ENCODE assay signal across 8 cellular contexts in the genomic region with DNA sequence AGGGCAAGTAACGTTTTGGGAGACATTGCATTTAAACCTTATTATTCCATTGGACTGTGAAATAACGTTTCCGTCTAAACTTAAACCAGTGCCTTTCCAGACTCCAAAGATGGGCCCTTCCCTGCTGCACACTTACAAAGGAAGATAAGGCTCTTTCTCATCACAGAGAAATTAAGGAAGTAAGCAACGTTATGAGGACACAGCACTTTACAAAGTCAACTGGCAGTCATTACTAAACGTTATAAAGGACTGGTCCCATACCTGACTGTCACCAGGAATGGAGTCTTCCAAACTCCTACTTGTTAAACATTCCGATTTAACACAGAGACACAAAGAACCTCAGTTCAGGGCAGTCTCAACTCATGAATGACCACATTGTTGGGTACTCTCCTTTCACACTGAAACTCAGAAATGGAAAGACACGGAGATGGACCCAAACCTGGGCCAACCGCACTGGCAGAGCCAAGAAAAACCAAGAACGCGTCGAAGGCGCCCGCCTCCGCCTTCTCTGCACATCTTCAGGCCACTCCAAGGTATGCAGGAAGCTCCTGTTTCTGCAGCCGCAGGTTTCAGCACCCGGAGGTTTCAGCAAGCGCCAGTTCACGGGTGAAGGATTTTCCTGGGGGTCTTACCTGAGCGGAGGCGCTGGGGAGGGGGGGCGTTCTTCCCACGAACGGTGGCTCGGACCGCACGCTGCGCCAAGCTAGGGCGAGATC. TPM values are rescaled to one million over a fixed set of nuclear protein-coding genes. Genes with fewer than 3 reads are reported as not detected.
DNase-seq lines count a peak whose midpoint lies in the region; ATAC-seq and TF ChIP-seq lines count a peak whose summit lies in the region.

No MANE protein-coding gene starts in this region.

- H4K20me1 ChIP-seq in BLaER1, result peaks cover 22% of the 10 kb centered on the region

- H3K4me1 ChIP-seq in BLaER1 (peaks cover 32% of the 10 kb centered on the region), stomach (peaks cover 0 to 52% (median 37%) of the 10 kb centered on the region in 4 donors)

- H3K27ac ChIP-seq in BLaER1 (peak overlapping the region; percentile 68), layer of hippocampus (ENCODE audit: low read depth, low read length) (peak overlapping the region; percentile 87), stomach (peak overlapping the region; percentile 84 to 96 (median 95))

- ATAC-seq in GM18907 (IDR thresholded peaks at IDR 0.05; ENCODE audit: unreplicated experiment) (peak; percentile 17), HG03135 (IDR thresholded peaks at IDR 0.05; ENCODE audit: unreplicated experiment) (peak; percentile 9)

- peak overlapping the region; percentile 83 for H3K9ac ChIP-seq in BLaER1

- TF ChIP-seq EP300 in stomach (IDR thresholded peaks at IDR 0.05), result no peak

- H3K4me2 ChIP-seq in BLaER1, result peak overlapping the region; percentile 89

- peak; percentile 35 for DNase-seq in RPMI7951 (ENCODE audit: low read depth)
- peak; percentile 59 for DNase-seq in cerebellar cortex (ENCODE audit: low spot score)
- no peak for DNase-seq in stomach
- DNase-seq in mesenteric fat pad (ENCODE audit: low spot score), result no peak

- no peak for TF ChIP-seq CTCF in stomach (IDR thresholded peaks at IDR 0.05)

- H3K9me3 ChIP-seq in BLaER1, result no peaks in the 10 kb centered on the region
- no peaks in the 10 kb centered on the region for H3K9me3 ChIP-seq in stomach

- intact Hi-C loops in stomach (cut with DNase I; ENCODE audit: low total_unique reads), result loop anchor here (10.0 kb wide), 1 partner anchor 55 kb away; no protein-coding TSS in a partner anchor

- WGBS in stomach, 5 donors, result 1 to 2% (median 1%) methylated on average over 19 to 28 of the region's 28 CpGs

- H3K36me3 ChIP-seq in BLaER1, result 0 out of 2 replicates have a peak, but pooled peaks cover 9% of the 10 kb centered on the region
- H3K36me3 ChIP-seq in stomach, result peaks cover 0 to 7% (median 2%) of the 10 kb centered on the region in 4 donors

- TF ChIP-seq POLR2A in stomach (IDR thresholded peaks at IDR 0.05), result no peak

- H3K4me3 ChIP-seq in BLaER1 (peak overlapping the region; percentile 94), stomach (peak overlapping the region; percentile 95 to 99 (median 96))

- H3K27me3 ChIP-seq in BLaER1, result no peaks in the 10 kb centered on the region
- H3K27me3 ChIP-seq in layer of hippocampus (ENCODE audit: control insufficient read depth, insufficient read depth, low read length), result no peaks in the 10 kb centered on the region
- no peaks in the 10 kb centered on the region for H3K27me3 ChIP-seq in stomach

RNA-seq across cellular contexts. Expression of gene PAPSS1, which starts 0.7 kb away (rescaled TPM):
- 46.7 and 52.1 TPM in 2 replicates for total RNA-seq in RPMI7951 (2014; rRNA removed; shearing (Covaris generic))
- total RNA-seq in stomach (100 to 1,000 TPM in 2 of 5 donors, 10 to 100 TPM in 3; 12.7 to 102 (median 30.8) TPM), mesenteric fat pad (33.0 TPM)
- 10 to 100 TPM; 32.1 to 71.2 (median 61.6) TPM for polyA plus RNA-seq in stomach

Comparison
In these comparisons a context has a peak if more than half of its experiments do, and no peak if none do; other contexts are left out.
1. DNase-seq: peak in RPMI7951 (single experiment) and cerebellar cortex (single experiment); none in stomach (single experiment) and mesenteric fat pad (single experiment).
2. Peak in every context shown above with its lines, with median percentiles within 50 percentile points of each other: H3K27ac ChIP-seq.